15 cellular contexts compared by ENCODE assay signal in the genomic region with DNA sequence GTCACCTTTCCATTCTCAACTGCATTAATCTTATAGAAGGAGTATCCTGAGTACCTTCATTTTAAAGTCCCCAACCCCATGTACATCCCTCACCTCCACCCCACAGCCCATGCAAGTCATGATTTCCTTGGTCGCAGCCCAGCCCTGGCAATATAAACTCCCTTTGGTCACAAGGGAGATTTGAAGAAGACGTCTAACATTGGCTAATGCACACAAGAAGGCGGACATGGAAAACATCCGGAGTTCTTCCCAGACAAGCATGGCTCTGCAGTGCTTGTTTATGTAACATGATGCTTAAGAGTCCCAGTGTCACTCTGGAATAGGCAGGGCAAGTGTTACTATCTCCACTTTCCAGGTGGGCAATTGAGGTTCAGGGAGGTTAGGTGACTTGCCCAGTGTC.
A peak's percentile ranks its signal among the peaks of the same experiment; 100 is the strongest.
DNase-seq lines count a peak whose midpoint lies in the region; ATAC-seq and TF ChIP-seq lines count a peak whose summit lies in the region.
"Had no signal": no experiment of that assay in that cellular context is flagged by ENCODE, and none has a peak within 500 bp of the region (broad histone marks: within the 10 kb centered on the region; RNA-seq: fewer than 3 reads in every experiment).

No MANE protein-coding gene starts in this region.

- DNase-seq in NCI-H2171 treated with DMSO at 0.1 percent for 48 hours (lab: John Stamatoyannopoulos, UW) (peak; percentile 51), NCI-H2171 (lab: John Stamatoyannopoulos, UW) (no peak), left ventricle myocardium superior (peak; percentile 42), RKO (ENCODE audit: low spot score) (no peak), NCI-H2081 (lab: John Stamatoyannopoulos, UW) (no peak), T-helper 1 cell (no peak)
- DNase-seq: activated CD4-positive, alpha-beta memory T cell treated with anti-CD3 and anti-CD28 coated beads for 36 hours; activated gamma-delta T cell; COR-L47; left lung; naive B cell; SHP77 had no signal

- H3K27ac Mint-ChIP-seq in brain, result peak overlapping the region in 3 of 5 experiments; percentile 45 to 83 (median 61)
- H3K27ac Mint-ChIP-seq: activated CD4-positive, alpha-beta memory T cell treated with anti-CD3 and anti-CD28 coated beads for 36 hours; endodermal cell had no signal

- peak overlapping the region; percentile 88 for H3K27ac ChIP-seq in skeletal muscle tissue (ENCODE audit: low read depth, low read length)
- H3K27ac ChIP-seq: left lung had no signal

- no peak for TF ChIP-seq CTCF in brain (conservative IDR thresholded peaks at IDR 0.05)

- H3K36me3 Mint-ChIP-seq in brain, result no peaks in the 10 kb centered on the region
- H3K36me3 Mint-ChIP-seq: activated CD4-positive, alpha-beta memory T cell treated with anti-CD3 and anti-CD28 coated beads for 36 hours had no signal

- peaks cover 0 to 4% (median 0%) of the 10 kb centered on the region in 3 donors for H3K36me3 ChIP-seq in skeletal muscle tissue (ENCODE audit: control insufficient read depth in 3 of 3, insufficient read depth in 3 of 3, low read length in 3 of 3)
- H3K36me3 ChIP-seq: left lung had no signal

- no peak overlapping the region for H3K9ac ChIP-seq in skeletal muscle tissue (ENCODE audit: low read depth in 1 of 3, low read length in 3 of 3)

- H3K4me1 Mint-ChIP-seq in brain, result peaks cover 65% of the 10 kb centered on the region

- no peak overlapping the region for H3K4me3 ChIP-seq in skeletal muscle tissue (ENCODE audit: low read length in 3 of 3)
- H3K4me3 ChIP-seq: left lung had no signal

- peaks cover 4% of the 10 kb centered on the region for H3K27me3 Mint-ChIP-seq in brain
- H3K27me3 Mint-ChIP-seq: activated CD4-positive, alpha-beta memory T cell treated with anti-CD3 and anti-CD28 coated beads for 36 hours had no signal

- H3K9me3 Mint-ChIP-seq in brain, result peaks cover 0 to 3% (median 0%) of the 10 kb centered on the region in 5 experiments
- H3K9me3 Mint-ChIP-seq: activated CD4-positive, alpha-beta memory T cell treated with anti-CD3 and anti-CD28 coated beads for 36 hours; endodermal cell had no signal

- H3K4me1 ChIP-seq in skeletal muscle tissue (ENCODE audit: control insufficient read depth in 3 of 3, insufficient read depth in 3 of 3, low read length in 3 of 3), result peaks cover 64 to 79% (median 68%) of the 10 kb centered on the region in 3 donors
- H3K4me1 ChIP-seq: left lung had no signal

- ATAC-seq in left ventricle myocardium superior, result peak; percentile 59

- intact Hi-C loops in left ventricle myocardium superior (cut with micrococcal nuclease), result no loop called here

- H3K27me3 ChIP-seq in skeletal muscle tissue (ENCODE audit: control insufficient read depth in 3 of 3, insufficient read depth in 3 of 3, low read length in 3 of 3), result no peaks in the 10 kb centered on the region
- H3K27me3 ChIP-seq: left lung had no signal

- H3K4me3 Mint-ChIP-seq in brain, result peak overlapping the region in 1 of 5 experiments; percentile 31
- H3K4me3 Mint-ChIP-seq: activated CD4-positive, alpha-beta memory T cell treated with anti-CD3 and anti-CD28 coated beads for 36 hours; endodermal cell had no signal

- no peaks in the 10 kb centered on the region for H3K9me3 ChIP-seq in skeletal muscle tissue (ENCODE audit: control insufficient read depth in 3 of 3, low read length in 3 of 3)
- H3K9me3 ChIP-seq: left lung had no signal

Comparison
In these comparisons a context has a peak if more than half of its experiments do, and no peak if none do; other contexts are left out.
1. DNase-seq: peak in NCI-H2171 treated with DMSO at 0.1 percent for 48 hours (single experiment) and left ventricle myocardium superior (single experiment); none in NCI-H2171 (single experiment), RKO (single experiment), NCI-H2081 (0 of 2) and T-helper 1 cell (0 of 5).